In the genomic region with DNA sequence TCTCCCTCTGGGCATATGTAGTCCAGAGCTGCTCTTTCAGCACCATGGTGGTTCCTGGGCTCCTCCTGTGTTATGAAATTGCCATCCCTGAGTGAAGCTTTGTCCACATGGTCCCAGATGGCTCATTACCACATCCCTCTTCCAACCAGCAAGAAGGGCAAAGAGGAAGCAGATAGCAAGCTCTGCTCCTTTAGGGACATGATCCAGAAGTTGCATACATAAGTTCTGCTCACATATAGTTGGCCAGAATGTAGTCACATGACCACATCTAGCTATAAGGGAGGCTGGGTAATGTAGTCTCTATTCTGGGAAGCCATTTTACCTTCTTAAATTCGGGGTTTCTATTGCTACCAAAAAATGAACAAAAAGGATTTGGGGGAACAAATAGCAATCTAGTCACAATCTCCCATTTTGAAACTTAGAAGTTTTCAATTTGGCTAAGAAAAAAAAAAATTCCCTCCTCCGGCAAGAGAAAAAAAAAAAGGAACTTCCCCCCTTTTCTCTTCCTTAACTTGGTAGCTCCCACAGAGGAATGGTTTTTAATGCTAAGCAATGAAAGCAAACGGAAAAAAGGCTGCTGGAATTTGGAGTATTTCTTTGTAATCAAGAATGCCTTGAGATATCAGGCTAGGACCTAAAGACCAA, we compare ENCODE assay signal across 8 cellular contexts.
DNase-seq lines count a peak whose midpoint lies in the region; ATAC-seq, FAIRE-seq and TF ChIP-seq lines count a peak whose summit lies in the region.

No MANE protein-coding gene starts in this region.

- FAIRE-seq in bronchial epithelial cell (lab: Jason Lieb, UNC): no peak

- H3K36me3 ChIP-seq in bronchial epithelial cell (ENCODE audit: control insufficient read depth, insufficient read depth, low read length): no peaks in the 10 kb centered on the region
- no peaks in the 10 kb centered on the region for H3K36me3 ChIP-seq in lung (ENCODE audit: control insufficient read depth in 2 of 2, insufficient read depth in 2 of 2, low read length in 2 of 2)

- H3K4me3 ChIP-seq in bronchial epithelial cell (ENCODE audit: low read depth, low read length): no peak overlapping the region
- no peak overlapping the region for H3K4me3 ChIP-seq in lung

- H3K4me1 Mint-ChIP-seq in activated CD4-positive, alpha-beta T cell treated with anti-CD3 and anti-CD28 coated beads for 36 hours: no peaks in the 10 kb centered on the region

- no peak for DNase-seq in activated CD4-positive, alpha-beta T cell treated with anti-CD3 and anti-CD28 coated beads for 36 hours
- no peak for DNase-seq in activated CD4-positive, alpha-beta T cell treated with anti-CD3 and anti-CD28 coated beads for 4 hours
- peak; percentile 22 to 60 for DNase-seq in NCI-H524 (lab: John Stamatoyannopoulos, UW)
- peak; percentile 56 for DNase-seq in bronchial epithelial cell (ENCODE audit: low read depth)
- no peak for DNase-seq in lung (ENCODE audit: low spot score)
- DNase-seq in epidermal melanocyte (ENCODE audit: insufficient read length, low spot score): no peak
- DNase-seq in NCI-H1417 treated with DMSO at 0.1 percent for 48 hours (lab: John Stamatoyannopoulos, UW): no peak

- POLR2A ChIA-PET in activated CD4-positive, alpha-beta T cell treated with anti-CD3 and anti-CD28 coated beads for 36 hours (lab: Charles Lee): no interaction called here

- TF ChIP-seq CTCF in bronchial epithelial cell (IDR thresholded peaks at IDR 0.05; ENCODE audit: insufficient read depth, low read length, severe bottlenecking) (no peak), lung (IDR thresholded peaks at IDR 0.05; ENCODE audit: control extremely low read depth, extremely low read depth) (no peak)

- peak; percentile 74 for ATAC-seq in activated CD4-positive, alpha-beta T cell treated with anti-CD3 and anti-CD28 coated beads for 36 hours
- ATAC-seq in lung (ENCODE audit: insufficient read depth, low FRiP score) (peak; percentile 89), GM18867 (IDR thresholded peaks at IDR 0.05; ENCODE audit: unreplicated experiment) (no peak)

- no peaks in the 10 kb centered on the region for H3K27me3 Mint-ChIP-seq in activated CD4-positive, alpha-beta T cell treated with anti-CD3 and anti-CD28 coated beads for 36 hours

- no peaks in the 10 kb centered on the region for H3K9me3 ChIP-seq in lung (ENCODE audit: control insufficient read depth in 2 of 2, insufficient read depth in 1 of 2, low read length in 1 of 2)

- H3K27ac Mint-ChIP-seq in activated CD4-positive, alpha-beta T cell treated with anti-CD3 and anti-CD28 coated beads for 36 hours: no peak overlapping the region

- WGBS in lung, 2 donors: 6 to 19% methylated on average over 3 of the region's 3 CpGs

- H3K27me3 ChIP-seq in bronchial epithelial cell (ENCODE audit: control insufficient read depth, insufficient read depth, low read length) (no peaks in the 10 kb centered on the region), lung (ENCODE audit: control insufficient read depth, insufficient read depth) (no peaks in the 10 kb centered on the region)

- no peak overlapping the region for H3K27ac ChIP-seq in lung (ENCODE audit: low read depth in 1 of 2, low read length in 1 of 2)

- H3K36me3 Mint-ChIP-seq in activated CD4-positive, alpha-beta T cell treated with anti-CD3 and anti-CD28 coated beads for 36 hours (ENCODE audit: low read depth): no peaks in the 10 kb centered on the region

- CTCF ChIA-PET in activated CD4-positive, alpha-beta T cell treated with anti-CD3 and anti-CD28 coated beads for 36 hours (lab: Charles Lee): no interaction called here

- intact Hi-C loops in activated CD4-positive, alpha-beta T cell treated with anti-CD3 and anti-CD28 coated beads for 36 hours (cut with DNase I, micrococcal nuclease): no loop called here

- no peaks in the 10 kb centered on the region for H3K4me1 ChIP-seq in lung (ENCODE audit: control insufficient read depth in 2 of 2, insufficient read depth in 2 of 2, low read length in 2 of 2)

- no peak overlapping the region for H3K4me3 Mint-ChIP-seq in activated CD4-positive, alpha-beta T cell treated with anti-CD3 and anti-CD28 coated beads for 36 hours

- H3K9me3 Mint-ChIP-seq in activated CD4-positive, alpha-beta T cell treated with anti-CD3 and anti-CD28 coated beads for 36 hours (ENCODE audit: low read depth): no peaks in the 10 kb centered on the region

Comparison
In these comparisons a context has a peak if more than half of its experiments do, and no peak if none do; other contexts are left out.
1. DNase-seq: peak in NCI-H524 (2 of 2) and bronchial epithelial cell (single experiment); none in activated CD4-positive, alpha-beta T cell treated with anti-CD3 and anti-CD28 coated beads for 36 hours (single experiment), activated CD4-positive, alpha-beta T cell treated with anti-CD3 and anti-CD28 coated beads for 4 hours (0 of 2), lung (single experiment), epidermal melanocyte (single experiment) and NCI-H1417 treated with DMSO at 0.1 percent for 48 hours (single experiment).